8 cellular contexts compared by ENCODE assay signal in the genomic region with DNA sequence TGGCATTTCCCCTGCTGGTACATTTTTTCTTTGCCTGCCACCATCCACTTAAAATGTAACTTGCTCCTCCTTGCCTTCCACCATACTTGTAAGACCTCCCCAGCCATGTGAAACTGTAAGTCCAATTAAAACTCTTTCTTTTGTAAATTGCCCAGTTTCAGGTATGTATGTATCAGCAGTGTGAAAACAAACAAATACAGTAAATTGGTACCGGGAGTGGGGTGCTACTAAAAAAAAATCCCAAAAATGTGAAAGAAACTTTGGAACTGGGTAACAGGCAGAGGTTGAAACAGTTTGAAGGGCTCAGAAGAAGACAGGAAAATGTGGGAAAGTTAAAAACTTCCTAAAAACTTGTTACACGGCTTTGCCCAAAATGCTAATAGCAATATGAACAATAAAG.
"Had no signal": no experiment of that assay in that cellular context is flagged by ENCODE, and none has a peak within 500 bp of the region (broad histone marks: within the 10 kb centered on the region; RNA-seq: fewer than 3 reads in every experiment).

No MANE protein-coding gene starts in this region.

- H3K4me2 ChIP-seq: KMS-11 had no signal

- DNase-seq: IMR-90, KBM-7, KG1 had no signal

- FAIRE-seq: HepG2, HTR-8/SVneo had no signal

- H3K27me3 Mint-ChIP-seq: IgD-negative memory B cell had no signal

- H3K4me1 Mint-ChIP-seq: IgD-negative memory B cell had no signal

- H3K27ac ChIP-seq: HL-60, KMS-11 had no signal

- H3K36me3 Mint-ChIP-seq: IgD-negative memory B cell had no signal

- H3K4me3 Mint-ChIP-seq: IgD-negative memory B cell had no signal

- ATAC-seq: HepG2 had no signal

- H3K9ac ChIP-seq: KMS-11 had no signal
